Comparison of ENCODE assay signal across 18 cellular contexts in genomic region chr5:19865336-19866087, GRCh38.
"Had no signal": no experiment of that assay in that cellular context is flagged by ENCODE, and none has a peak within 500 bp of the region (broad histone marks: within the 10 kb centered on the region; RNA-seq: fewer than 3 reads in every experiment).

No MANE protein-coding gene starts in this region.

- H3K4me3 Mint-ChIP-seq: activated naive CD4-positive, alpha-beta T cell treated with anti-CD3 and anti-CD28 coated beads for 36 hours; activated naive CD8-positive, alpha-beta T cell treated with anti-CD3 and anti-CD28 coated beads, Interleukin-2, amount 50 U/mL, for 24 hours; activated T-helper 17 cell treated with anti-CD3 and anti-CD28 coated beads, Interleukin-2, amount 50 U/mL, for 72 hours; endodermal cell; memory B cell; natural killer cell treated with Interleukin-12 subunit alpha and Interleukin-12 subunit beta and Interleukin-15 and Interleukin-18, amount 100 ng/mL, for 72 hours; stimulated activated effector memory CD8-positive, alpha-beta T cell treated with anti-CD3 and anti-CD28 coated beads, Interleukin-12 subunit alpha, Interleukin-12 subunit beta, amount 100 ng/mL, for 72 hours had no signal

- H3K36me3 Mint-ChIP-seq: memory B cell; stimulated activated effector memory CD8-positive, alpha-beta T cell treated with anti-CD3 and anti-CD28 coated beads, Interleukin-12 subunit alpha, Interleukin-12 subunit beta, amount 100 ng/mL, for 72 hours had no signal

- H3K4me1 Mint-ChIP-seq: activated naive CD8-positive, alpha-beta T cell treated with anti-CD3 and anti-CD28 coated beads, Interleukin-2, amount 50 U/mL, for 24 hours; activated T-helper 17 cell treated with anti-CD3 and anti-CD28 coated beads, Interleukin-2, amount 50 U/mL, for 72 hours; endodermal cell; memory B cell; stimulated activated effector memory CD8-positive, alpha-beta T cell treated with anti-CD3 and anti-CD28 coated beads, Interleukin-12 subunit alpha, Interleukin-12 subunit beta, amount 100 ng/mL, for 72 hours had no signal

- DNase-seq: activated CD4-positive, alpha-beta T cell treated with anti-CD3 and anti-CD28 coated beads for 1 hour; activated CD4-positive, alpha-beta T cell treated with anti-CD3 and anti-CD28 coated beads, Interleukin-2, amount 50 U/mL, for 48 hours; activated naive CD4-positive, alpha-beta T cell treated with anti-CD3 and anti-CD28 coated beads for 36 hours; activated naive CD8-positive, alpha-beta T cell treated with anti-CD3 and anti-CD28 coated beads, Interleukin-2, amount 50 U/mL, for 24 hours; aorta; dorsolateral prefrontal cortex; endodermal cell; erythroblast; islet precursor cell; left lung; psoas muscle; stimulated activated CD4-positive, alpha-beta T cell treated with anti-CD3 and anti-CD28 coated beads, Interleukin-12 subunit alpha, Interleukin-12 subunit beta, amount 100 ng/mL, for 4 hours; stimulated activated CD4-positive, alpha-beta T cell treated with anti-CD3 and anti-CD28 coated beads, Interleukin-2, amount 100 ng/mL, for 24 hours had no signal

- H3K27me3 ChIP-seq: dorsolateral prefrontal cortex, gastroesophageal sphincter, left lung had no signal

- H3K9me3 Mint-ChIP-seq: endodermal cell had no signal

- H3K27ac ChIP-seq: dorsolateral prefrontal cortex, gastroesophageal sphincter, left lung, psoas muscle had no signal

- ATAC-seq: activated naive CD8-positive, alpha-beta T cell treated with anti-CD3 and anti-CD28 coated beads, Interleukin-2, amount 50 U/mL, for 24 hours; activated T-helper 17 cell treated with anti-CD3 and anti-CD28 coated beads, Interleukin-2, amount 50 U/mL, for 72 hours; gastroesophageal sphincter; left lung; natural killer cell treated with Interleukin-12 subunit alpha and Interleukin-12 subunit beta and Interleukin-15 and Interleukin-18, amount 100 ng/mL, for 72 hours; psoas muscle; stimulated activated effector memory CD8-positive, alpha-beta T cell treated with anti-CD3 and anti-CD28 coated beads, Interleukin-12 subunit alpha, Interleukin-12 subunit beta, amount 100 ng/mL, for 72 hours had no signal

- H3K27me3 Mint-ChIP-seq: activated naive CD8-positive, alpha-beta T cell treated with anti-CD3 and anti-CD28 coated beads, Interleukin-2, amount 50 U/mL, for 24 hours; activated T-helper 17 cell treated with anti-CD3 and anti-CD28 coated beads, Interleukin-2, amount 50 U/mL, for 72 hours; memory B cell; natural killer cell treated with Interleukin-12 subunit alpha and Interleukin-12 subunit beta and Interleukin-15 and Interleukin-18, amount 100 ng/mL, for 72 hours had no signal

- H3K27ac Mint-ChIP-seq: activated naive CD4-positive, alpha-beta T cell treated with anti-CD3 and anti-CD28 coated beads for 36 hours; activated naive CD8-positive, alpha-beta T cell treated with anti-CD3 and anti-CD28 coated beads, Interleukin-2, amount 50 U/mL, for 24 hours; activated T-helper 17 cell treated with anti-CD3 and anti-CD28 coated beads, Interleukin-2, amount 50 U/mL, for 72 hours; endodermal cell; memory B cell; natural killer cell treated with Interleukin-12 subunit alpha and Interleukin-12 subunit beta and Interleukin-15 and Interleukin-18, amount 100 ng/mL, for 72 hours; stimulated activated effector memory CD8-positive, alpha-beta T cell treated with anti-CD3 and anti-CD28 coated beads, Interleukin-12 subunit alpha, Interleukin-12 subunit beta, amount 100 ng/mL, for 72 hours had no signal

- H3K4me3 ChIP-seq: dorsolateral prefrontal cortex, gastroesophageal sphincter, left lung, psoas muscle had no signal

- H3K36me3 ChIP-seq: gastroesophageal sphincter, left lung had no signal

- H3K4me1 ChIP-seq: gastroesophageal sphincter, left lung, psoas muscle had no signal

- H3K9me3 ChIP-seq: gastroesophageal sphincter, psoas muscle had no signal
